ENCODE assay signal across 19 cellular contexts in genomic region chr13:47258384-47258783, GRCh38.
DNase-seq lines count a peak whose midpoint lies in the region; ATAC-seq and TF ChIP-seq lines count a peak whose summit lies in the region.
"Had no signal": no experiment of that assay in that cellular context is flagged by ENCODE, and none has a peak within 500 bp of the region (broad histone marks: within the 10 kb centered on the region; RNA-seq: fewer than 3 reads in every experiment).

No MANE protein-coding gene starts in this region.

- CTCF ChIA-PET in MCF 10A (lab: Yijun Ruan, JAX) (interaction anchor here (0.6 to 1.3 kb wide), 2 partner anchors 24 to 285 kb away, joined by 3 to 4 read pairs; no protein-coding TSS in a partner anchor), mammary epithelial cell (lab: Charles Lee; ENCODE audit: low non-redundant PET) (interaction anchor here (0.6 kb wide), 1 partner anchor 285 kb away, joined by 6 read pairs; no protein-coding TSS in a partner anchor)

- H2AFZ ChIP-seq in mammary epithelial cell (ENCODE audit: low read depth, low read length): no peak overlapping the region

- H3K4me1 Mint-ChIP-seq in MCF 10A (ENCODE audit: insufficient read depth, unreplicated experiment): no peaks in the 10 kb centered on the region
- H3K4me1 Mint-ChIP-seq in chondrocyte (ENCODE audit: low read depth): no peaks in the 10 kb centered on the region
- H3K4me1 Mint-ChIP-seq: CD4-positive, CD25-positive, alpha-beta regulatory T cell; H9 had no signal

- TF ChIP-seq POLR2A in testis (IDR thresholded peaks at IDR 0.05): no peak

- no TSS peak for BruUV-seq in MCF 10A (replicated peaks; lab: Mats Ljungman, UMichigan)
- no TSS peak for BruUV-seq in mammary epithelial cell (replicated peaks; lab: Mats Ljungman, UMichigan)

- no peaks in the 10 kb centered on the region for H4K20me1 ChIP-seq in mammary epithelial cell (ENCODE audit: insufficient read depth, low read length)

- no peaks in the 10 kb centered on the region for H3K79me2 ChIP-seq in mammary epithelial cell (ENCODE audit: insufficient read depth, low read length)

- WGBS in mammary epithelial cell (ENCODE audit: low coverage, missing lambda C conversion rate): 0% methylated on average over 2 of the region's 2 CpGs
- 54 to 74% methylated on average over 2 of the region's 2 CpGs for WGBS in testis, 2 donors

- ATAC-seq in HG02870 (IDR thresholded peaks at IDR 0.05; ENCODE audit: unreplicated experiment) (no peak), HG03432 (IDR thresholded peaks at IDR 0.05; ENCODE audit: unreplicated experiment) (no peak)
- ATAC-seq: GM12878 had no signal

- dilution Hi-C loops in mammary epithelial cell (cut with HindIII; ENCODE audit: low sequenced_read_pairs): no loop called here

- no peak overlapping the region for H3K27ac Mint-ChIP-seq in MCF 10A (ENCODE audit: low read depth, unreplicated experiment)
- no peak overlapping the region for H3K27ac Mint-ChIP-seq in chondrocyte (ENCODE audit: unreplicated experiment)
- H3K27ac Mint-ChIP-seq: CD4-positive, CD25-positive, alpha-beta regulatory T cell had no signal

- H3K27me3 Mint-ChIP-seq in MCF 10A (ENCODE audit: insufficient read depth, unreplicated experiment): no peaks in the 10 kb centered on the region
- peaks cover 6% of the 10 kb centered on the region for H3K27me3 Mint-ChIP-seq in chondrocyte (ENCODE audit: low read depth)
- H3K27me3 Mint-ChIP-seq: CD4-positive, CD25-positive, alpha-beta regulatory T cell had no signal

- H3K4me3 ChIP-seq in mammary epithelial cell (replicated peaks in 1 of 3; ENCODE audit: insufficient read depth in 1 of 3, low read depth in 2 of 3, low read length in 3 of 3) (no peak overlapping the region), testis (no peak overlapping the region)
- H3K4me3 ChIP-seq: GM12878 had no signal

- H3K36me3 Mint-ChIP-seq in MCF 10A (ENCODE audit: insufficient read depth, unreplicated experiment) (peaks cover 4% of the 10 kb centered on the region), chondrocyte (ENCODE audit: low read depth) (no peaks in the 10 kb centered on the region)
- H3K36me3 Mint-ChIP-seq: CD4-positive, CD25-positive, alpha-beta regulatory T cell had no signal

- intact Hi-C loops in MCF 10A (cut with micrococcal nuclease): no loop called here
- intact Hi-C loops in mammary epithelial cell (cut with micrococcal nuclease): loop anchor here (1.0 to 10.0 kb wide), 2 partner anchors 284 to 364 kb away; partner anchors contain the start of gene HTR2A
- intact Hi-C loops in testis (cut with DNase I; ENCODE audit: low total_unique reads): no loop called here

- POLR2A ChIA-PET in MCF 10A (lab: Yijun Ruan, JAX): interaction anchor here (1.7 kb wide), 1 partner anchor 8 kb away, joined by 4 read pairs; no protein-coding TSS in a partner anchor

- no peak overlapping the region for H3K27ac ChIP-seq in mammary epithelial cell (ENCODE audit: insufficient read depth, low read depth, low read length)
- no peak overlapping the region for H3K27ac ChIP-seq in testis

- no peak overlapping the region for H3K4me2 ChIP-seq in mammary epithelial cell (ENCODE audit: insufficient read depth, low read depth, low read length)

- H3K4me1 ChIP-seq in mammary epithelial cell (ENCODE audit: insufficient read depth, low read length) (peaks cover 13% of the 10 kb centered on the region), testis (no peaks in the 10 kb centered on the region)
- H3K4me1 ChIP-seq: BE2C, Caco-2 had no signal

- peaks cover 7% of the 10 kb centered on the region for H3K9me3 Mint-ChIP-seq in MCF 10A (ENCODE audit: unreplicated experiment)
- peaks cover 4% of the 10 kb centered on the region for H3K9me3 Mint-ChIP-seq in chondrocyte (ENCODE audit: low read depth)
- H3K9me3 Mint-ChIP-seq: H9 had no signal

- H3K4me3 Mint-ChIP-seq in MCF 10A (ENCODE audit: unreplicated experiment) (no peak overlapping the region), chondrocyte (ENCODE audit: unreplicated experiment) (no peak overlapping the region)
- H3K4me3 Mint-ChIP-seq: CD4-positive, CD25-positive, alpha-beta regulatory T cell; H9 had no signal

- TF ChIP-seq CTCF in MCF 10A (IDR thresholded peaks at IDR 0.05; ENCODE audit: unreplicated experiment) (no peak), mammary epithelial cell (conservative IDR thresholded peaks at IDR 0.05 in 1 of 2, IDR thresholded peaks at IDR 0.05 in 1 of 2; ENCODE audit: extremely low read depth in 1 of 2, insufficient read depth in 1 of 2, low read depth in 1 of 2, low read length in 2 of 2) (peak in 1 of 2 donors; percentile 27), chondrocyte (IDR thresholded peaks at IDR 0.05) (peak; percentile 16), testis (IDR thresholded peaks at IDR 0.05) (no peak)

- DNase-seq in MCF 10A (ENCODE audit: unreplicated experiment) (peak; percentile 28), mammary epithelial cell (no peak), chondrocyte (ENCODE audit: low spot score) (no peak), medulla oblongata (ENCODE audit: extremely low spot score) (peak; percentile 4), testis (no peak), dermis blood vessel endothelial cell (no peak)
- DNase-seq: 8988T; BE2C; Caco-2; CD4-positive, CD25-positive, alpha-beta regulatory T cell; H9; NCI-H1417 treated with DMSO at 0.1 percent for 48 hours; NCI-H1930; NCI-H2171; NCI-H446; Right ventricle myocardium superior had no signal

- H3K9me3 ChIP-seq in mammary epithelial cell (replicated peaks; ENCODE audit: insufficient read depth, low read length): no peaks in the 10 kb centered on the region
- no peaks in the 10 kb centered on the region for H3K9me3 ChIP-seq in testis
- H3K9me3 ChIP-seq: BE2C, Caco-2 had no signal

- no peak overlapping the region for H3K9ac ChIP-seq in mammary epithelial cell (ENCODE audit: insufficient read depth, low read length)

- H3K36me3 ChIP-seq in mammary epithelial cell (ENCODE audit: insufficient read depth, low read length) (no peaks in the 10 kb centered on the region), testis (ENCODE audit: low read depth, missing control alignments) (no peaks in the 10 kb centered on the region)
- H3K36me3 ChIP-seq: BE2C had no signal

- H3K27me3 ChIP-seq in mammary epithelial cell (ENCODE audit: insufficient read depth, low read length) (no peaks in the 10 kb centered on the region), testis (no peaks in the 10 kb centered on the region)
- H3K27me3 ChIP-seq: BE2C had no signal

- in situ Hi-C loops in mammary epithelial cell (cut with MboI; ENCODE audit: low sequenced_read_pairs in 2 of 2): no loop called here

Comparison
In these comparisons a context has a peak if more than half of its experiments do, and no peak if none do; other contexts are left out.
1. DNase-seq: peak in MCF 10A (single experiment) and medulla oblongata (single experiment); none in mammary epithelial cell (single experiment), chondrocyte (single experiment), testis (single experiment) and dermis blood vessel endothelial cell (single experiment).